Comparison of ENCODE assay signal across 9 cellular contexts in genomic region chr16:4323845-4324478, GRCh38. TPM values are rescaled to one million over a fixed set of nuclear protein-coding genes. Genes with fewer than 3 reads are reported as not detected.
DNase-seq lines count a peak whose midpoint lies in the region.
"Had no signal": no experiment of that assay in that cellular context is flagged by ENCODE, and none has a peak within 500 bp of the region (broad histone marks: within the 10 kb centered on the region; RNA-seq: fewer than 3 reads in every experiment).

No MANE protein-coding gene starts in this region.

- H3K4me3 ChIP-seq in esophagus (ENCODE audit: low read depth in 1 of 2, low read length in 2 of 2) (no peak overlapping the region), mesodermal cell (ENCODE audit: extremely low read depth, insufficient read depth, low read length, poor library complexity, severe bottlenecking) (no peak overlapping the region), urinary bladder (ENCODE audit: low read depth, low read length) (no peak overlapping the region)

- H3K27ac ChIP-seq in esophagus (ENCODE audit: low read depth in 2 of 2, low read length in 1 of 2) (peak overlapping the region; percentile 6 to 33), mesodermal cell (ENCODE audit: low read depth, low read length, severe bottlenecking) (peak overlapping the region; percentile 33), urinary bladder (ENCODE audit: low read depth) (peak overlapping the region; percentile 83)
- H3K27ac ChIP-seq: brain microvascular endothelial cell had no signal

- H3K9me3 ChIP-seq in esophagus (ENCODE audit: control insufficient read depth in 2 of 2, insufficient read depth in 1 of 2, low read depth in 1 of 2, low read length in 1 of 2) (no peaks in the 10 kb centered on the region), mesodermal cell (ENCODE audit: control insufficient read depth, low read length) (no peaks in the 10 kb centered on the region)

- H3K27me3 ChIP-seq in esophagus (ENCODE audit: control insufficient read depth in 1 of 2, insufficient read depth in 2 of 2, low read length in 2 of 2): no peaks in the 10 kb centered on the region
- H3K27me3 ChIP-seq: brain microvascular endothelial cell had no signal

- DNase-seq in NCI-H2227 (lab: John Stamatoyannopoulos, UW; ENCODE audit: unreplicated experiment) (peak; percentile 31), NCI-H2227 treated with DMSO at 0.1 percent for 48 hours (lab: John Stamatoyannopoulos, UW) (no peak), NCI-H82 treated with DMSO at 0.1 percent for 48 hours (lab: John Stamatoyannopoulos, UW; ENCODE audit: unreplicated experiment) (no peak), NCI-H510A treated with DMSO at 0.1 percent for 48 hours (lab: John Stamatoyannopoulos, UW) (no peak)
- DNase-seq in activated naive CD4-positive, alpha-beta T cell treated with anti-CD3 and anti-CD28 coated beads for 36 hours: no peak
- DNase-seq: brain microvascular endothelial cell had no signal

- H3K36me3 ChIP-seq in esophagus (ENCODE audit: control insufficient read depth in 2 of 2, insufficient read depth in 2 of 2, low read length in 1 of 2) (no peaks in the 10 kb centered on the region), mesodermal cell (ENCODE audit: control insufficient read depth, insufficient read depth, low read length) (no peaks in the 10 kb centered on the region), urinary bladder (ENCODE audit: insufficient read depth) (no peaks in the 10 kb centered on the region)
- H3K36me3 ChIP-seq: brain microvascular endothelial cell had no signal

- no peaks in the 10 kb centered on the region for H3K27me3 Mint-ChIP-seq in activated naive CD4-positive, alpha-beta T cell treated with anti-CD3 and anti-CD28 coated beads for 36 hours (ENCODE audit: low read depth)

- H3K4me1 Mint-ChIP-seq in activated naive CD4-positive, alpha-beta T cell treated with anti-CD3 and anti-CD28 coated beads for 36 hours (ENCODE audit: low read depth): peaks cover 4% of the 10 kb centered on the region

- H3K4me1 ChIP-seq in esophagus (ENCODE audit: control insufficient read depth in 2 of 2, insufficient read depth in 2 of 2, low read length in 1 of 2): peaks cover 18 to 27% of the 10 kb centered on the region in 2 donors
- H3K4me1 ChIP-seq in mesodermal cell (ENCODE audit: control insufficient read depth, insufficient read depth, low read length, poor library complexity, severe bottlenecking): peaks cover 53% of the 10 kb centered on the region
- H3K4me1 ChIP-seq in urinary bladder (ENCODE audit: insufficient read depth): peaks cover 2% of the 10 kb centered on the region

- H3K36me3 Mint-ChIP-seq in activated naive CD4-positive, alpha-beta T cell treated with anti-CD3 and anti-CD28 coated beads for 36 hours (ENCODE audit: low read depth): no peaks in the 10 kb centered on the region

- 22 to 34% methylated on average over 12 of the region's 12 CpGs for WGBS in esophagus, 2 donors
- 37 to 42% methylated on average over 8 of the region's 12 CpGs for WGBS in mesodermal cell (ENCODE audit: insufficient coverage in 2 of 2), 2 experiments
- WGBS in urinary bladder: 22% methylated on average over 12 of the region's 12 CpGs

- no peak overlapping the region for H3K4me3 Mint-ChIP-seq in activated naive CD4-positive, alpha-beta T cell treated with anti-CD3 and anti-CD28 coated beads for 36 hours

- H3K27ac Mint-ChIP-seq in activated naive CD4-positive, alpha-beta T cell treated with anti-CD3 and anti-CD28 coated beads for 36 hours: no peak overlapping the region

- no peaks in the 10 kb centered on the region for H3K9me3 Mint-ChIP-seq in activated naive CD4-positive, alpha-beta T cell treated with anti-CD3 and anti-CD28 coated beads for 36 hours

- intact Hi-C loops in activated naive CD4-positive, alpha-beta T cell treated with anti-CD3 and anti-CD28 coated beads for 36 hours (cut with micrococcal nuclease): loop anchor here (10.0 kb wide), 1 partner anchor 339 kb away; no protein-coding TSS in a partner anchor

- CTCF ChIA-PET in activated naive CD4-positive, alpha-beta T cell treated with anti-CD3 and anti-CD28 coated beads for 36 hours (lab: Charles Lee): interaction anchor here (0.6 kb wide), 1 partner anchor 126 kb away, joined by 3 read pairs; no protein-coding TSS in a partner anchor

RNA-seq across cellular contexts. Expression of gene GLIS2, which starts 8.1 kb away (rescaled TPM):
- polyA plus RNA-seq in esophagus (1 to 10 TPM; 1.2 to 1.6 TPM), urinary bladder (22.1 TPM)
- polyA plus RNA-seq in mesodermal cell (2013, experiment 1 of 2): 10.1 TPM
- 8.9 TPM for polyA plus RNA-seq in mesodermal cell (2013, experiment 2 of 2)
- 6.1 TPM for total RNA-seq in urinary bladder
- total RNA-seq in activated naive CD4-positive, alpha-beta T cell treated with anti-CD3 and anti-CD28 coated beads for 36 hours: under 1 TPM; 0.12 to 0.24 TPM

RNA-seq across cellular contexts. Expression of gene PAM16, which starts 27.2 kb away (rescaled TPM):
- polyA plus RNA-seq in esophagus (10 to 100 TPM; 48.2 to 86.1 TPM), urinary bladder (48.9 TPM)
- polyA plus RNA-seq in mesodermal cell (2013, experiment 1 of 2): 60.5 TPM
- 42.8 TPM for polyA plus RNA-seq in mesodermal cell (2013, experiment 2 of 2)
- total RNA-seq in urinary bladder: 8.6 TPM
- total RNA-seq in activated naive CD4-positive, alpha-beta T cell treated with anti-CD3 and anti-CD28 coated beads for 36 hours: 10 to 100 TPM; 67.8 to 71.3 TPM

RNA-seq across cellular contexts. Expression of gene VASN, which starts 47.7 kb away (rescaled TPM):
- polyA plus RNA-seq in esophagus: 10 to 100 TPM; 25.5 to 32.7 TPM
- 29.4 TPM for polyA plus RNA-seq in mesodermal cell (2013, experiment 1 of 2)
- polyA plus RNA-seq in mesodermal cell (2013, experiment 2 of 2): 26.3 TPM
- 20.8 TPM for total RNA-seq in urinary bladder
- 47.6 TPM for polyA plus RNA-seq in urinary bladder
- total RNA-seq in activated naive CD4-positive, alpha-beta T cell treated with anti-CD3 and anti-CD28 coated beads for 36 hours: not detected

RNA-seq across cellular contexts. Expression of gene TFAP4, which starts 51.1 kb away (rescaled TPM):
- polyA plus RNA-seq in esophagus (1 to 10 TPM; 6.2 to 7.8 TPM), urinary bladder (7.3 TPM)
- 10.8 TPM for polyA plus RNA-seq in mesodermal cell (2013, experiment 1 of 2)
- 8.5 TPM for polyA plus RNA-seq in mesodermal cell (2013, experiment 2 of 2)
- total RNA-seq in urinary bladder: 6.1 TPM
- total RNA-seq in activated naive CD4-positive, alpha-beta T cell treated with anti-CD3 and anti-CD28 coated beads for 36 hours: 10 to 100 TPM; 24.0 to 27.7 TPM

Comparison
In these comparisons a context has a peak if more than half of its experiments do, and no peak if none do; other contexts are left out.
1. H3K27ac ChIP-seq: peak in every context shown above with its lines; median percentile 83 in urinary bladder; 33 in mesodermal cell; 20 in esophagus.
2. RNA of gene VASN, which starts 47.7 kb away (total RNA-seq): 20.8 TPM in urinary bladder (single experiment); not detected in activated naive CD4-positive, alpha-beta T cell treated with anti-CD3 and anti-CD28 coated beads for 36 hours; every median in the first group is over 10 times any median in the second.